ENCODE assay signal across 2 cellular contexts in the genomic region with DNA sequence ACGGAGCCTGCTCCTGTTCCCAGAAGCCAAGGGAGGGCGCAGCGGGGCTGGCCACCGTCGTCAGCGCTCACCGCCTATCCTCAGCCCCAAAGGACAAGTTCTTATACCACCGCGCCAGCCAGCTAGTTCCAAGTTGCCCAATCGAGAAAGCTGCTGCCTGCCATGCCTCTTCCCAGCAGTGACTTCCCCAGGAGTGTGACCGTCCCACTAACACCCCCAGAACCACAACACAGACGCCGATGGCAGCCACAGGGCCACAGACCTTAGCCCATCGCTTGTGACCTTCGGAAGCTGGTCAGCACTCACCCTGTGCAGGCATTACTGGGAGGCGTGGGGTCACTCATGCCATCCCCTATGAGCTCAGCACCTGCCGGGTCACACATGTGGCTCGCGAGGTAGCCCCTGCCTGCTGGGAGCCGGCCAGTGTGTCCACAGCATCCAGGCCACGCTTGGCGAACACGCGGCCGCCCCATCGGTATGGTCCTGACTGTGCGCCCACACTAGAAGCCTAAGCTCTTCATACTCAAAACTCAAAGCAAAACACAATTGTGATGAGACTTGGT.
TF ChIP-seq lines count a peak whose summit lies in the region.

No MANE protein-coding gene starts in this region.

TF ChIP-seq in GM23338, 12 proteins besides CTCF, POLR2A, EP300 and RAD21 (continued from another document):
- TF ChIP-seq POLR2AphosphoS5 (IDR thresholded peaks at IDR 0.05; ENCODE audit: low read depth) (no peak), JUNB (IDR thresholded peaks at IDR 0.05; ENCODE audit: unreplicated experiment) (no peak), EZH2 (IDR thresholded peaks at IDR 0.05; ENCODE audit: low read depth, unreplicated experiment) (no peak)

TF ChIP-seq in K562, 482 proteins besides CTCF, POLR2A, EP300 and RAD21 (continued from another document and continues in another):
- TF ChIP-seq ZNF140 (CRISPR knock-in tag; IDR thresholded peaks at IDR 0.05) (no peak), PTBP1 (IDR thresholded peaks at IDR 0.05; ENCODE audit: low read depth, low read length) (no peak), ZNF124 (CRISPR knock-in tag; IDR thresholded peaks at IDR 0.05) (peak; percentile 55; the same call in 1 of the 2 replicates), ZKSCAN1 (IDR thresholded peaks at IDR 0.05; ENCODE audit: low read depth, low read length) (peak; percentile 95), SP2 (IDR thresholded peaks at IDR 0.05; ENCODE audit: extremely low read depth, low read depth, low read length, poor library complexity, severe bottlenecking) (no peak), DPF2 (IDR thresholded peaks at IDR 0.05) (no peak), POLR2G (IDR thresholded peaks at IDR 0.05; ENCODE audit: low read depth, low read length) (peak; percentile 38; the same call in 1 of the 2 replicates), KAT7 (CRISPR knock-in tag; IDR thresholded peaks at IDR 0.05; ENCODE audit: borderline replicate concordance) (peak; percentile 34; the same call in 1 of the 2 replicates), TAF15 (IDR thresholded peaks at IDR 0.05; ENCODE audit: low read depth, low read length) (no peak), ZNF384 (IDR thresholded peaks at IDR 0.05; ENCODE audit: low read depth, low read length) (peak; percentile 3; the same call in 1 of the 2 replicates), ZNF197 (CRISPR knock-in tag; IDR thresholded peaks at IDR 0.05; ENCODE audit: low read depth) (0 out of 2 replicates have a peak, but pooled peaks have one; percentile 32), NR2C1 (IDR thresholded peaks at IDR 0.05) (no peak), NR2C1 (tag; IDR thresholded peaks at IDR 0.05) (0 out of 2 replicates have a peak, but pooled peaks have one; percentile 38), CBX2 (IDR thresholded peaks at IDR 0.05; ENCODE audit: insufficient read depth, low read length, poor library complexity, severe bottlenecking) (no peak), ADNP (tag; IDR thresholded peaks at IDR 0.05) (no peak), SREBF1 (IDR thresholded peaks at IDR 0.05; ENCODE audit: borderline replicate concordance, low read depth, low read length) (no peak), NCOA4 (IDR thresholded peaks at IDR 0.05; ENCODE audit: partially characterized antibody) (no peak), RBM14 (IDR thresholded peaks at IDR 0.05; ENCODE audit: borderline replicate concordance, insufficient read depth, low read depth, low read length) (0 out of 2 replicates have a peak, but pooled peaks have one; percentile 12), ZFP30 (CRISPR knock-in tag; IDR thresholded peaks at IDR 0.05; ENCODE audit: borderline replicate concordance) (no peak), ZNF764 (CRISPR knock-in tag; IDR thresholded peaks at IDR 0.05; ENCODE audit: low read depth) (no peak), ZNF347 (CRISPR knock-in tag; IDR thresholded peaks at IDR 0.05; ENCODE audit: low read depth) (no peak), EWSR1 (IDR thresholded peaks at IDR 0.05; ENCODE audit: borderline replicate concordance, low read depth, partially characterized antibody) (no peak), PHF8 (IDR thresholded peaks at IDR 0.05; ENCODE audit: borderline replicate concordance, low read length) (no peak), PTRF (tag; IDR thresholded peaks at IDR 0.05) (0 out of 2 replicates have a peak, but pooled peaks have one; percentile 38), NR2F6 (CRISPR knock-in tag; IDR thresholded peaks at IDR 0.05) (0 out of 2 replicates have a peak, but pooled peaks have one; percentile 50), KLF10 (CRISPR knock-in tag; IDR thresholded peaks at IDR 0.05) (no peak), CBFA2T3 (IDR thresholded peaks at IDR 0.05) (no peak), MED1 (CRISPR knock-in tag; IDR thresholded peaks at IDR 0.05; ENCODE audit: borderline replicate concordance) (no peak), MTA3 (IDR thresholded peaks at IDR 0.05; ENCODE audit: borderline replicate concordance) (no peak)
- TF ChIP-seq, protein P1, sequence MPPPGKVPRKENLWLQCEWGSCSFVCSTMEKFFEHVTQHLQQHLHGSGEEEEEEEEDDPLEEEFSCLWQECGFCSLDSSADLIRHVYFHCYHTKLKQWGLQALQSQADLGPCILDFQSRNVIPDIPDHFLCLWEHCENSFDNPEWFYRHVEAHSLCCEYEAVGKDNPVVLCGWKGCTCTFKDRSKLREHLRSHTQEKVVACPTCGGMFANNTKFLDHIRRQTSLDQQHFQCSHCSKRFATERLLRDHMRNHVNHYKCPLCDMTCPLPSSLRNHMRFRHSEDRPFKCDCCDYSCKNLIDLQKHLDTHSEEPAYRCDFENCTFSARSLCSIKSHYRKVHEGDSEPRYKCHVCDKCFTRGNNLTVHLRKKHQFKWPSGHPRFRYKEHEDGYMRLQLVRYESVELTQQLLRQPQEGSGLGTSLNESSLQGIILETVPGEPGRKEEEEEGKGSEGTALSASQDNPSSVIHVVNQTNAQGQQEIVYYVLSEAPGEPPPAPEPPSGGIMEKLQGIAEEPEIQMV (tag; conservative IDR thresholded peaks at IDR 0.05; ENCODE audit: low read depth): 0 out of 2 replicates have a peak, but pooled peaks have one; percentile 19
- TF ChIP-seq, protein P2, sequence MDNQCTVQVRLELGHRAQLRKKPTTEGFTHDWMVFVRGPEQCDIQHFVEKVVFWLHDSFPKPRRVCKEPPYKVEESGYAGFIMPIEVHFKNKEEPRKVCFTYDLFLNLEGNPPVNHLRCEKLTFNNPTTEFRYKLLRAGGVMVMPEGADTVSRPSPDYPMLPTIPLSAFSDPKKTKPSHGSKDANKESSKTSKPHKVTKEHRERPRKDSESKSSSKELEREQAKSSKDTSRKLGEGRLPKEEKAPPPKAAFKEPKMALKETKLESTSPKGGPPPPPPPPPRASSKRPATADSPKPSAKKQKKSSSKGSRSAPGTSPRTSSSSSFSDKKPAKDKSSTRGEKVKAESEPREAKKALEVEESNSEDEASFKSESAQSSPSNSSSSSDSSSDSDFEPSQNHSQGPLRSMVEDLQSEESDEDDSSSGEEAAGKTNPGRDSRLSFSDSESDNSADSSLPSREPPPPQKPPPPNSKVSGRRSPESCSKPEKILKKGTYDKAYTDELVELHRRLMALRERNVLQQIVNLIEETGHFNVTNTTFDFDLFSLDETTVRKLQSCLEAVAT (IDR thresholded peaks at IDR 0.05): 0 out of 4 replicates have a peak, but pooled peaks of 1 of the 2 experiments have one; percentile 35
- TF ChIP-seq, protein P3, sequence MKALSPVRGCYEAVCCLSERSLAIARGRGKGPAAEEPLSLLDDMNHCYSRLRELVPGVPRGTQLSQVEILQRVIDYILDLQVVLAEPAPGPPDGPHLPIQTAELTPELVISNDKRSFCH (CRISPR knock-in tag; IDR thresholded peaks at IDR 0.05): no peak
- TF ChIP-seq, protein P3 (tag; IDR thresholded peaks at IDR 0.05): no peak
- TF ChIP-seq, protein P4, sequence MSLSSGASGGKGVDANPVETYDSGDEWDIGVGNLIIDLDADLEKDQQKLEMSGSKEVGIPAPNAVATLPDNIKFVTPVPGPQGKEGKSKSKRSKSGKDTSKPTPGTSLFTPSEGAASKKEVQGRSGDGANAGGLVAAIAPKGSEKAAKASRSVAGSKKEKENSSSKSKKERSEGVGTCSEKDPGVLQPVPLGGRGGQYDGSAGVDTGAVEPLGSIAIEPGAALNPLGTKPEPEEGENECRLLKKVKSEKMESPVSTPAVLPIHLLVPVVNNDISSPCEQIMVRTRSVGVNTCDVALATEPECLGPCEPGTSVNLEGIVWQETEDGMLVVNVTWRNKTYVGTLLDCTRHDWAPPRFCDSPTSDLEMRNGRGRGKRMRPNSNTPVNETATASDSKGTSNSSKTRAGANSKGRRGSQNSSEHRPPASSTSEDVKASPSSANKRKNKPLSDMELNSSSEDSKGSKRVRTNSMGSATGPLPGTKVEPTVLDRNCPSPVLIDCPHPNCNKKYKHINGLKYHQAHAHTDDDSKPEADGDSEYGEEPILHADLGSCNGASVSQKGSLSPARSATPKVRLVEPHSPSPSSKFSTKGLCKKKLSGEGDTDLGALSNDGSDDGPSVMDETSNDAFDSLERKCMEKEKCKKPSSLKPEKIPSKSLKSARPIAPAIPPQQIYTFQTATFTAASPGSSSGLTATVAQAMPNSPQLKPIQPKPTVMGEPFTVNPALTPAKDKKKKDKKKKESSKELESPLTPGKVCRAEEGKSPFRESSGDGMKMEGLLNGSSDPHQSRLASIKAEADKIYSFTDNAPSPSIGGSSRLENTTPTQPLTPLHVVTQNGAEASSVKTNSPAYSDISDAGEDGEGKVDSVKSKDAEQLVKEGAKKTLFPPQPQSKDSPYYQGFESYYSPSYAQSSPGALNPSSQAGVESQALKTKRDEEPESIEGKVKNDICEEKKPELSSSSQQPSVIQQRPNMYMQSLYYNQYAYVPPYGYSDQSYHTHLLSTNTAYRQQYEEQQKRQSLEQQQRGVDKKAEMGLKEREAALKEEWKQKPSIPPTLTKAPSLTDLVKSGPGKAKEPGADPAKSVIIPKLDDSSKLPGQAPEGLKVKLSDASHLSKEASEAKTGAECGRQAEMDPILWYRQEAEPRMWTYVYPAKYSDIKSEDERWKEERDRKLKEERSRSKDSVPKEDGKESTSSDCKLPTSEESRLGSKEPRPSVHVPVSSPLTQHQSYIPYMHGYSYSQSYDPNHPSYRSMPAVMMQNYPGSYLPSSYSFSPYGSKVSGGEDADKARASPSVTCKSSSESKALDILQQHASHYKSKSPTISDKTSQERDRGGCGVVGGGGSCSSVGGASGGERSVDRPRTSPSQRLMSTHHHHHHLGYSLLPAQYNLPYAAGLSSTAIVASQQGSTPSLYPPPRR (CRISPR knock-in tag; IDR thresholded peaks at IDR 0.05; ENCODE audit: borderline replicate concordance): no peak; the same call in 1 of the 2 replicates
- TF ChIP-seq, protein P5, sequence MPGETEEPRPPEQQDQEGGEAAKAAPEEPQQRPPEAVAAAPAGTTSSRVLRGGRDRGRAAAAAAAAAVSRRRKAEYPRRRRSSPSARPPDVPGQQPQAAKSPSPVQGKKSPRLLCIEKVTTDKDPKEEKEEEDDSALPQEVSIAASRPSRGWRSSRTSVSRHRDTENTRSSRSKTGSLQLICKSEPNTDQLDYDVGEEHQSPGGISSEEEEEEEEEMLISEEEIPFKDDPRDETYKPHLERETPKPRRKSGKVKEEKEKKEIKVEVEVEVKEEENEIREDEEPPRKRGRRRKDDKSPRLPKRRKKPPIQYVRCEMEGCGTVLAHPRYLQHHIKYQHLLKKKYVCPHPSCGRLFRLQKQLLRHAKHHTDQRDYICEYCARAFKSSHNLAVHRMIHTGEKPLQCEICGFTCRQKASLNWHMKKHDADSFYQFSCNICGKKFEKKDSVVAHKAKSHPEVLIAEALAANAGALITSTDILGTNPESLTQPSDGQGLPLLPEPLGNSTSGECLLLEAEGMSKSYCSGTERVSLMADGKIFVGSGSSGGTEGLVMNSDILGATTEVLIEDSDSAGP (CRISPR knock-in tag; IDR thresholded peaks at IDR 0.05): no peak; the same call in 1 of the 2 replicates
- TF ChIP-seq, protein P6, sequence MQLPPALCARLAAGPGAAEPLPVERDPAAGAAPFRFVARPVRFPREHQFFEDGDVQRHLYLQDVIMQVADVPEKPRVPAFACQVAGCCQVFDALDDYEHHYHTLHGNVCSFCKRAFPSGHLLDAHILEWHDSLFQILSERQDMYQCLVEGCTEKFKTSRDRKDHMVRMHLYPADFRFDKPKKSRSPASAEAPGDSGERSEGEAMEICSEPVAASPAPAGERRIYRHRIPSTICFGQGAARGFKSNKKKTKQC (CRISPR knock-in tag; IDR thresholded peaks at IDR 0.05): no peak
- TF ChIP-seq, protein P7, sequence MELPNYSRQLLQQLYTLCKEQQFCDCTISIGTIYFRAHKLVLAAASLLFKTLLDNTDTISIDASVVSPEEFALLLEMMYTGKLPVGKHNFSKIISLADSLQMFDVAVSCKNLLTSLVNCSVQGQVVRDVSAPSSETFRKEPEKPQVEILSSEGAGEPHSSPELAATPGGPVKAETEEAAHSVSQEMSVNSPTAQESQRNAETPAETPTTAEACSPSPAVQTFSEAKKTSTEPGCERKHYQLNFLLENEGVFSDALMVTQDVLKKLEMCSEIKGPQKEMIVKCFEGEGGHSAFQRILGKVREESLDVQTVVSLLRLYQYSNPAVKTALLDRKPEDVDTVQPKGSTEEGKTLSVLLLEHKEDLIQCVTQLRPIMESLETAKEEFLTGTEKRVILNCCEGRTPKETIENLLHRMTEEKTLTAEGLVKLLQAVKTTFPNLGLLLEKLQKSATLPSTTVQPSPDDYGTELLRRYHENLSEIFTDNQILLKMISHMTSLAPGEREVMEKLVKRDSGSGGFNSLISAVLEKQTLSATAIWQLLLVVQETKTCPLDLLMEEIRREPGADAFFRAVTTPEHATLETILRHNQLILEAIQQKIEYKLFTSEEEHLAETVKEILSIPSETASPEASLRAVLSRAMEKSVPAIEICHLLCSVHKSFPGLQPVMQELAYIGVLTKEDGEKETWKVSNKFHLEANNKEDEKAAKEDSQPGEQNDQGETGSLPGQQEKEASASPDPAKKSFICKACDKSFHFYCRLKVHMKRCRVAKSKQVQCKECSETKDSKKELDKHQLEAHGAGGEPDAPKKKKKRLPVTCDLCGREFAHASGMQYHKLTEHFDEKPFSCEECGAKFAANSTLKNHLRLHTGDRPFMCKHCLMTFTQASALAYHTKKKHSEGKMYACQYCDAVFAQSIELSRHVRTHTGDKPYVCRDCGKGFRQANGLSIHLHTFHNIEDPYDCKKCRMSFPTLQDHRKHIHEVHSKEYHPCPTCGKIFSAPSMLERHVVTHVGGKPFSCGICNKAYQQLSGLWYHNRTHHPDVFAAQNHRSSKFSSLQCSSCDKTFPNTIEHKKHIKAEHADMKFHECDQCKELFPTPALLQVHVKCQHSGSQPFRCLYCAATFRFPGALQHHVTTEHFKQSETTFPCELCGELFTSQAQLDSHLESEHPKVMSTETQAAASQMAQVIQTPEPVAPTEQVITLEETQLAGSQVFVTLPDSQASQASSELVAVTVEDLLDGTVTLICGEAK (IDR thresholded peaks at IDR 0.05): peak; percentile 15; the same call in 1 of the 2 replicates
- TF ChIP-seq, protein P7 (CRISPR knock-in tag; IDR thresholded peaks at IDR 0.05): no peak
